Comparison of ENCODE assay signal across 20 cellular contexts in genomic region chr1:223089250-223089649, GRCh38. TPM values are rescaled to one million over a fixed set of nuclear protein-coding genes. Genes with fewer than 3 reads are reported as not detected.
A peak's percentile ranks its signal among the peaks of the same experiment; 100 is the strongest.
DNase-seq lines count a peak whose midpoint lies in the region; ATAC-seq, FAIRE-seq and TF ChIP-seq lines count a peak whose summit lies in the region.
"Had no signal": no experiment of that assay in that cellular context is flagged by ENCODE, and none has a peak within 500 bp of the region (broad histone marks: within the 10 kb centered on the region; RNA-seq: fewer than 3 reads in every experiment).

No MANE protein-coding gene starts in this region.

- no peak overlapping the region for H2BK12ac ChIP-seq in H1 (ENCODE audit: low read depth, low read length)

- H2BK20ac ChIP-seq in H1 (ENCODE audit: low read length): no peak overlapping the region

- no peaks in the 10 kb centered on the region for H3K9me2 ChIP-seq in GM23338 (ENCODE audit: insufficient read depth)
- H3K9me2 ChIP-seq: SK-N-SH had no signal

- H3K18ac ChIP-seq in H1 (ENCODE audit: extremely low read depth, low read length): no peak overlapping the region

- TF ChIP-seq POLR2A in H1 (IDR thresholded peaks at IDR 0.05; ENCODE audit: control extremely low read depth in 1 of 2, low read depth in 2 of 2, low read length in 2 of 2) (no peak), sigmoid colon (IDR thresholded peaks at IDR 0.05) (no peak)

- H3K4me1 ChIP-seq in GM23338 (ENCODE audit: insufficient read depth) (peaks cover 13% of the 10 kb centered on the region; the same call in 1 of the 2 replicates), H1 (replicated peaks in 1 of 4; ENCODE audit: control insufficient read depth in 3 of 4, insufficient read depth in 4 of 4, low read length in 3 of 4) (peaks cover 0 to 4% (median 0%) of the 10 kb centered on the region in 4 experiments; a peak in 1 of 7 replicates), neural progenitor cell (no peaks in the 10 kb centered on the region), sigmoid colon (peaks cover 0 to 85% (median 73%) of the 10 kb centered on the region in 4 donors)
- H3K4me1 ChIP-seq: HAP-1 had no signal

- H3F3A ChIP-seq in GM23338 (replicated peaks; ENCODE audit: low read depth): no peaks in the 10 kb centered on the region
- H3F3A ChIP-seq in neural progenitor cell (ENCODE audit: low read depth): no peaks in the 10 kb centered on the region

- TF ChIP-seq EP300 in H1 (IDR thresholded peaks at IDR 0.05; ENCODE audit: borderline replicate concordance in 1 of 2, low read depth in 2 of 2, low read length in 2 of 2) (no peak), sigmoid colon (IDR thresholded peaks at IDR 0.05) (no peak)

- H3K4me3 ChIP-seq in GM23338 (no peak overlapping the region), H1 (ENCODE audit: extremely low read depth in 1 of 4, insufficient read depth in 2 of 4, low read depth in 3 of 4, low read length in 4 of 4) (no peak overlapping the region), neural progenitor cell (no peak overlapping the region), sigmoid colon (no peak overlapping the region)
- H3K4me3 ChIP-seq: BLaER1, GM23248, HAP-1 had no signal

- no peak overlapping the region for H4K5ac ChIP-seq in H1 (ENCODE audit: insufficient read length, low read depth, low read length)

- CTCF ChIA-PET in H1 (lab: Charles Lee; ENCODE audit: partially characterized antibody): interaction anchor here (0.8 to 18.1 kb wide), 50 partner anchors 7 to 585 kb away, joined by 3 to 163 read pairs (median 5); partner anchors contain the start of gene TLR5

- H2AK5ac ChIP-seq in H1 (ENCODE audit: low read depth, low read length): no peak overlapping the region

- no peak for ATAC-seq in GM23338
- no peak for ATAC-seq in HG03521 (IDR thresholded peaks at IDR 0.05; ENCODE audit: unreplicated experiment)

- H3K4ac ChIP-seq in H1 (replicated peaks; ENCODE audit: insufficient read length, low read depth, low read length): no peak overlapping the region

- H4K20me1 ChIP-seq in GM23338 (replicated peaks; ENCODE audit: insufficient read depth) (no peaks in the 10 kb centered on the region), H1 (replicated peaks in 1 of 2; ENCODE audit: control insufficient read depth in 1 of 2, insufficient read depth in 2 of 2, low read length in 2 of 2) (no peaks in the 10 kb centered on the region), neural progenitor cell (ENCODE audit: low read depth) (no peaks in the 10 kb centered on the region)
- H4K20me1 ChIP-seq: BLaER1 had no signal

- no peak overlapping the region for H3K56ac ChIP-seq in H1 (replicated peaks; ENCODE audit: insufficient read length, low read depth, low read length)

- 95% methylated on average over 11 of the region's 11 CpGs; no CpG with 5 or more reads in 1 of the 2 experiments for WGBS in H1 (ENCODE audit: extremely low coverage in 1 of 2, insufficient coverage in 1 of 2, insufficient read length in 1 of 2, insufficient replicate concordance in 2 of 2, low coverage in 1 of 2, low lambda C conversion rate in 2 of 2, missing lambda C conversion rate in 1 of 2), 2 experiments
- 84% methylated on average over 11 of the region's 11 CpGs for WGBS in sigmoid colon, 2 donors

- H3K23me2 ChIP-seq in H1 (ENCODE audit: low read depth, low read length): no peaks in the 10 kb centered on the region

- no peak overlapping the region for H3K9ac ChIP-seq in H1 (replicated peaks in 1 of 4; ENCODE audit: extremely low read depth in 1 of 4, low read depth in 3 of 4, low read length in 3 of 4)
- no peak overlapping the region for H3K9ac ChIP-seq in neural progenitor cell
- H3K9ac ChIP-seq: BLaER1, GM23248, SK-N-SH had no signal

- peaks cover 9% of the 10 kb centered on the region for H3K27me3 Mint-ChIP-seq in GM23338 (ENCODE audit: insufficient read depth, low read depth, poor library complexity)
- peaks cover 8% of the 10 kb centered on the region for H3K27me3 Mint-ChIP-seq in neural progenitor cell (ENCODE audit: insufficient read depth, low read depth)
- H3K27me3 Mint-ChIP-seq in immature natural killer cell (ENCODE audit: low read depth in 3 of 3): peaks cover 1 to 5% (median 4%) of the 10 kb centered on the region in 3 donors

- H2AFZ ChIP-seq in GM23338: peak overlapping the region; percentile 78
- no peak overlapping the region for H2AFZ ChIP-seq in H1 (ENCODE audit: low read length)
- peak overlapping the region; percentile 88 for H2AFZ ChIP-seq in neural progenitor cell (replicated peaks)
- H2AFZ ChIP-seq: GM23248 had no signal

- no peak overlapping the region for H4K8ac ChIP-seq in H1 (ENCODE audit: extremely low read depth, insufficient read depth, low read length)

- no peak overlapping the region for H4K91ac ChIP-seq in H1 (replicated peaks; ENCODE audit: insufficient read length, low read length)

- TF ChIP-seq CTCF in GM23338 (conservative IDR thresholded peaks at IDR 0.05; ENCODE audit: low read depth in 2 of 2) (no peak), H1 (IDR thresholded peaks at IDR 0.05; ENCODE audit: control extremely low read depth in 1 of 3, insufficient read depth in 1 of 3, low read depth in 1 of 3, low read length in 3 of 3) (no peak), neural progenitor cell (IDR thresholded peaks at IDR 0.05) (no peak), sigmoid colon (IDR thresholded peaks at IDR 0.05) (no peak)

- H2BK120ac ChIP-seq in H1 (replicated peaks; ENCODE audit: low read depth, low read length): no peak overlapping the region

- intact Hi-C loops in sigmoid colon (cut with DNase I): loop anchor here (10.0 kb wide), 2 partner anchors 114 to 1384 kb away; no protein-coding TSS in a partner anchor

- H2BK15ac ChIP-seq in H1 (ENCODE audit: low read length): no peak overlapping the region

- no peak for FAIRE-seq in H1 (lab: Jason Lieb, UNC)
- FAIRE-seq: A204.1, G401.6 had no signal

- H3K9me3 Mint-ChIP-seq in GM23338: no peaks in the 10 kb centered on the region
- H3K9me3 Mint-ChIP-seq in neural progenitor cell: no peaks in the 10 kb centered on the region
- no peaks in the 10 kb centered on the region for H3K9me3 Mint-ChIP-seq in immature natural killer cell
- H3K9me3 Mint-ChIP-seq: CD4-positive, CD25-positive, alpha-beta regulatory T cell; HFFc6 had no signal

- H3K4me2 ChIP-seq in GM23338 (no peak overlapping the region), H1 (ENCODE audit: insufficient read depth in 1 of 2, low read depth in 2 of 2, low read length in 2 of 2) (no peak overlapping the region), neural progenitor cell (no peak overlapping the region)
- H3K4me2 ChIP-seq: BLaER1, SK-N-SH had no signal

- H2BK5ac ChIP-seq in H1 (ENCODE audit: low read depth, low read length): no peak overlapping the region

- no peak overlapping the region for H3K23ac ChIP-seq in H1 (ENCODE audit: insufficient read length)

- no peak overlapping the region for H3K14ac ChIP-seq in H1 (ENCODE audit: insufficient read length)

- H3K79me1 ChIP-seq in H1 (ENCODE audit: low read depth, low read length): no peaks in the 10 kb centered on the region

- no peak for DNase-seq in GM23338 (ENCODE audit: low spot score)
- no peak for DNase-seq in H1 (ENCODE audit: low read depth in 1 of 2, low spot score in 2 of 2)
- DNase-seq in neural progenitor cell (ENCODE audit: low spot score): no peak
- peak; percentile 41 for DNase-seq in sigmoid colon
- DNase-seq in NCI-H128 (lab: John Stamatoyannopoulos, UW; ENCODE audit: unreplicated experiment): no peak
- no peak for DNase-seq in immature natural killer cell
- DNase-seq: CD4-positive, CD25-positive, alpha-beta regulatory T cell; GM23248; HFFc6; Karpas-422; NCI-H2171; NCI-H524 treated with DMSO at 0.1 percent for 48 hours; PC-3 had no signal

- H3K9me3 ChIP-seq in H1 (ENCODE audit: insufficient read depth in 2 of 2, low read depth in 1 of 2, low read length in 1 of 2) (no peaks in the 10 kb centered on the region), neural progenitor cell (ENCODE audit: low read depth) (no peaks in the 10 kb centered on the region), sigmoid colon (no peaks in the 10 kb centered on the region)
- H3K9me3 ChIP-seq: BLaER1, HAP-1, SK-N-SH had no signal

- no peak overlapping the region for H3K27ac ChIP-seq in GM23338 (ENCODE audit: low read depth)
- no peak overlapping the region for H3K27ac ChIP-seq in H1 (ENCODE audit: low read depth, low read length)
- H3K27ac ChIP-seq in neural progenitor cell: no peak overlapping the region
- peak overlapping the region in 3 of 4 donors; percentile 70 to 87 (median 85) for H3K27ac ChIP-seq in sigmoid colon
- H3K27ac ChIP-seq: BLaER1, GM23248, HL-60 had no signal

- H3K27ac Mint-ChIP-seq in GM23338 (no peak overlapping the region), neural progenitor cell (peak overlapping the region; percentile 55), immature natural killer cell (no peak overlapping the region)
- H3K27ac Mint-ChIP-seq: HFFc6 had no signal

- no peak for TF ChIP-seq RAD21 in H1 (IDR thresholded peaks at IDR 0.05 in 1 of 2, conservative IDR thresholded peaks at IDR 0.05 in 1 of 2; ENCODE audit: low read depth in 2 of 2, low read length in 2 of 2)

- H3K36me3 Mint-ChIP-seq in GM23338 (ENCODE audit: low read depth) (no peaks in the 10 kb centered on the region), neural progenitor cell (no peaks in the 10 kb centered on the region), immature natural killer cell (no peaks in the 10 kb centered on the region)
- H3K36me3 Mint-ChIP-seq: CD4-positive, CD25-positive, alpha-beta regulatory T cell had no signal

- H3K4me1 Mint-ChIP-seq in GM23338 (peaks cover 37% of the 10 kb centered on the region), neural progenitor cell (peaks cover 26% of the 10 kb centered on the region), immature natural killer cell (no peaks in the 10 kb centered on the region)

- H3K4me3 Mint-ChIP-seq in GM23338 (no peak overlapping the region), neural progenitor cell (no peak overlapping the region), immature natural killer cell (no peak overlapping the region)
- H3K4me3 Mint-ChIP-seq: CD4-positive, CD25-positive, alpha-beta regulatory T cell; HFFc6 had no signal

- no peaks in the 10 kb centered on the region for H3K79me2 ChIP-seq in GM23338 (replicated peaks; ENCODE audit: insufficient read depth)
- no peaks in the 10 kb centered on the region for H3K79me2 ChIP-seq in H1 (ENCODE audit: control insufficient read depth in 1 of 2, insufficient read depth in 2 of 2, low read length in 2 of 2)
- H3K79me2 ChIP-seq in neural progenitor cell (ENCODE audit: low read depth): no peaks in the 10 kb centered on the region

- H3K36me3 ChIP-seq in GM23338 (ENCODE audit: insufficient read depth): no peaks in the 10 kb centered on the region
- H3K36me3 ChIP-seq in H1 (ENCODE audit: control insufficient read depth in 2 of 4, insufficient read depth in 4 of 4, low read length in 3 of 4): no peaks in the 10 kb centered on the region
- no peaks in the 10 kb centered on the region for H3K36me3 ChIP-seq in neural progenitor cell
- no peaks in the 10 kb centered on the region for H3K36me3 ChIP-seq in sigmoid colon
- H3K36me3 ChIP-seq: BLaER1, HAP-1 had no signal

- POLR2A ChIA-PET in H1 (lab: Charles Lee; ENCODE audit: partially characterized antibody): interaction anchor here (0.6 to 2.8 kb wide), 12 partner anchors 9 to 125 kb away, joined by 3 to 13 read pairs (median 4); no protein-coding TSS in a partner anchor

- no peaks in the 10 kb centered on the region for H3K27me3 ChIP-seq in GM23338 (ENCODE audit: insufficient read depth)
- H3K27me3 ChIP-seq in H1 (replicated peaks in 1 of 4; ENCODE audit: control insufficient read depth in 3 of 4, extremely low read depth in 1 of 4, insufficient read depth in 3 of 4, low read length in 3 of 4): peaks cover 0 to 5% (median 1%) of the 10 kb centered on the region in 4 experiments; a peak in 3 of 7 replicates
- H3K27me3 ChIP-seq in neural progenitor cell: no peaks in the 10 kb centered on the region
- H3K27me3 ChIP-seq in sigmoid colon: no peaks in the 10 kb centered on the region
- H3K27me3 ChIP-seq: BLaER1 had no signal

RNA-seq across cellular contexts. Expression of gene TLR5, which starts 53.8 kb away (rescaled TPM):
- 0.10 and 0.50 TPM in 2 replicates for total RNA-seq in GM23338 (2014; rRNA removed; shearing (Covaris generic))
- polyA plus RNA-seq in GM23338 (2016; fragmentation: Nextera tagmentation; extraction: Ambion mirVana) (0.39 and 1.3 TPM in 2 replicates), H1 (2011; rRNA removed) (0.20 and 0.74 TPM in 2 replicates), sigmoid colon (1 to 10 TPM in 1 of 3 donors, under 1 TPM in 2; 0.23 to 1.9 (median 0.60) TPM), immature natural killer cell (1 to 10 TPM in 1 of 3 donors, under 1 TPM in 1, not detected in 1; 0.80 to 1.0 TPM)
- total RNA-seq in H1 (2021; fragmentation: NEBNext Ultra II Directional; extraction: Animal tissue kit (Norgen Biotek cat#: 25700)): 0.35 and 0.94 TPM in 2 replicates
- polyA plus RNA-seq in H1 (2011; cell fraction: cytosol; rRNA removed): 0.62 TPM
- 1.5 TPM for polyA plus RNA-seq in H1 (2011; cell fraction: nucleus; rRNA removed)
- polyA plus RNA-seq in H1 (2012, experiment 1 of 2): 1.0 to 1.3 TPM (median 1.1 TPM) in 4 replicates
- polyA plus RNA-seq in H1 (2012, experiment 2 of 2): 0.54 TPM
- polyA plus RNA-seq in H1 (2013, experiment 1 of 2): 0.53 TPM
- 0.63 TPM for polyA plus RNA-seq in H1 (2013, experiment 2 of 2)
- polyA minus RNA-seq in H1 (2011; rRNA and poly(A)+ RNA removed): 0.60 and 0.80 TPM in 2 replicates
- polyA minus RNA-seq in H1 (2011; cell fraction: cytosol; rRNA and poly(A)+ RNA removed): not detected
- 2.0 TPM for polyA minus RNA-seq in H1 (2011; cell fraction: nucleus; rRNA and poly(A)+ RNA removed)
- total RNA-seq in neural progenitor cell (ENCODE audit: low replicate concordance) (0.30 and 0.68 TPM in 2 replicates), sigmoid colon (10 to 100 TPM in 1 of 4 donors, 1 to 10 TPM in 3; 3.6 to 10.2 (median 4.3) TPM)
- total RNA-seq: GM23248 had no signal
- polyA plus RNA-seq: GM23248, SK-N-SH had no signal

Comparison
In these comparisons a context has a peak if more than half of its experiments do, and no peak if none do; other contexts are left out.
1. H3K27ac ChIP-seq: peak in sigmoid colon (3 of 4); none in GM23338 (single experiment), H1 (single experiment) and neural progenitor cell (single experiment).